In the genomic region with DNA sequence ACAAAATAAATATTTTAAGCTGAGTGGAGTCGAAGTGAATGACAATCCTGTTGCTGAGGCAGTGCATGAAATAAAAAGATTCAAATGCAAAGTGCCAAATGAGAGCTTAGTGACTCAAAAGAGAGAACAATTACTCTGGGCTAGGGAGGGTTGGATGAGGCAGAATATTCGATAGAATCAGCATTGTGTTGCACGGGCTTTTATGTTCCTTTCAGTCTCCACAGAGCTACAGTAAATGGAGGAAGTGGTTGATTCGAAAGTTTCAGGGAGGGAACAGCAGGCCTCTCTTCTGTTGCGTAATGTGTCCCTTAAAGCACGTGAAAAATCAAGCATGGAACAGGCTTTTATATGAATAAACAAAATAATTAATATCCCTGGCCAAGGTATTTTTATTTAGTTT, we compare ENCODE assay signal across 9 cellular contexts.
DNase-seq lines count a peak whose midpoint lies in the region; ATAC-seq and TF ChIP-seq lines count a peak whose summit lies in the region.
"Had no signal": no experiment of that assay in that cellular context is flagged by ENCODE, and none has a peak within 500 bp of the region (broad histone marks: within the 10 kb centered on the region; RNA-seq: fewer than 3 reads in every experiment).

No MANE protein-coding gene starts in this region.

- H2AFZ ChIP-seq in OCI-LY7 (ENCODE audit: low read length) = no peak overlapping the region

- H3K4me3 Mint-ChIP-seq in CD4-positive, CD25-positive, alpha-beta regulatory T cell = no peak overlapping the region

- TF ChIP-seq CTCF in OCI-LY7 (conservative IDR thresholded peaks at IDR 0.05; ENCODE audit: low read length) = no peak

- no peak overlapping the region for H3K4me2 ChIP-seq in OCI-LY7 (ENCODE audit: low read length)

- H4K20me1 ChIP-seq in OCI-LY7 (ENCODE audit: insufficient read depth, low read length) = no peaks in the 10 kb centered on the region

- peaks cover 0 to 3% (median 0%) of the 10 kb centered on the region in 7 donors for H3K9me3 Mint-ChIP-seq in CD4-positive, CD25-positive, alpha-beta regulatory T cell

- peak overlapping the region; percentile 6 for H3K4me3 ChIP-seq in CD4-positive, CD25-positive, alpha-beta regulatory T cell (ENCODE audit: low read depth, low read length)
- no peak overlapping the region for H3K4me3 ChIP-seq in OCI-LY7 (ENCODE audit: low read depth, low read length, poor library complexity, severe bottlenecking)

- no peaks in the 10 kb centered on the region for H3K79me2 ChIP-seq in OCI-LY7 (ENCODE audit: insufficient read depth, low read depth, low read length)

- intact Hi-C loops in OCI-LY7 (cut with micrococcal nuclease; ENCODE audit: unreplicated experiment) = no loop called here

- no peak overlapping the region for H3K27ac ChIP-seq in CD4-positive, CD25-positive, alpha-beta regulatory T cell (ENCODE audit: insufficient read depth, low read length, poor library complexity, severe bottlenecking)
- no peak overlapping the region for H3K27ac ChIP-seq in OCI-LY7 (ENCODE audit: low read depth, low read length, poor library complexity, severe bottlenecking)

- peaks cover 0 to 10% (median 9%) of the 10 kb centered on the region in 4 donors for H3K4me1 Mint-ChIP-seq in CD4-positive, CD25-positive, alpha-beta regulatory T cell

- no TSS peak for BruUV-seq in OCI-LY7 (replicated peaks; lab: Mats Ljungman, UMichigan)

- H3K27me3 Mint-ChIP-seq in CD4-positive, CD25-positive, alpha-beta regulatory T cell = peaks cover 4% of the 10 kb centered on the region

- no peaks in the 10 kb centered on the region for H3K36me3 Mint-ChIP-seq in CD4-positive, CD25-positive, alpha-beta regulatory T cell

- CTCF ChIA-PET in OCI-LY7 (lab: Charles Lee; ENCODE audit: unreplicated experiment) = no interaction called here

- H3K27ac Mint-ChIP-seq in CD4-positive, CD25-positive, alpha-beta regulatory T cell = peak overlapping the region in 2 of 3 donors; percentile 11 to 12

- H3K27me3 ChIP-seq in CD4-positive, CD25-positive, alpha-beta regulatory T cell (ENCODE audit: control insufficient read depth, insufficient read depth, low read length) = no peaks in the 10 kb centered on the region

- ATAC-seq in CD4-positive, CD25-positive, alpha-beta regulatory T cell (ENCODE audit: low read depth in 2 of 2) = peak in 1 of 2 donors; percentile 60
- ATAC-seq in GM19324 (IDR thresholded peaks at IDR 0.05; ENCODE audit: low FRiP score, unreplicated experiment) = peak; percentile 71
- peak; percentile 99 for ATAC-seq in HG03039 (IDR thresholded peaks at IDR 0.05; ENCODE audit: unreplicated experiment)
- ATAC-seq: left cardiac atrium had no signal

- no peaks in the 10 kb centered on the region for H3K9me3 ChIP-seq in CD4-positive, CD25-positive, alpha-beta regulatory T cell (ENCODE audit: control insufficient read depth in 2 of 2, low read length in 2 of 2)
- no peaks in the 10 kb centered on the region for H3K9me3 ChIP-seq in OCI-LY7 (ENCODE audit: low read length)

- H3K36me3 ChIP-seq in CD4-positive, CD25-positive, alpha-beta regulatory T cell (ENCODE audit: control insufficient read depth, insufficient read depth, low read length) = no peaks in the 10 kb centered on the region
- no peaks in the 10 kb centered on the region for H3K36me3 ChIP-seq in OCI-LY7 (ENCODE audit: insufficient read depth, low read length)

- no peaks in the 10 kb centered on the region for H3K4me1 ChIP-seq in CD4-positive, CD25-positive, alpha-beta regulatory T cell (ENCODE audit: control insufficient read depth, insufficient read depth, low read length, poor library complexity, severe bottlenecking)
- no peaks in the 10 kb centered on the region for H3K4me1 ChIP-seq in OCI-LY7 (ENCODE audit: insufficient read depth, low read length, poor library complexity, severe bottlenecking)

- peak in 2 of 3 donors; percentile 10 to 48 for DNase-seq in CD4-positive, CD25-positive, alpha-beta regulatory T cell
- DNase-seq in OCI-LY7 (ENCODE audit: low spot score) (peak; percentile 22), SK-N-DZ (ENCODE audit: low spot score) (no peak), NCI-H2029 (lab: John Stamatoyannopoulos, UW) (no peak), NCI-H446 treated with DMSO at 0.1 percent for 48 hours (lab: John Stamatoyannopoulos, UW) (no peak), DMS153 treated with DMSO at 0.1 percent for 48 hours (lab: John Stamatoyannopoulos, UW; ENCODE audit: unreplicated experiment) (no peak)
- DNase-seq: left cardiac atrium had no signal

- H3K9me2 ChIP-seq in OCI-LY7 (ENCODE audit: insufficient read depth, low read length) = no peaks in the 10 kb centered on the region

- POLR2A ChIA-PET in OCI-LY7 (lab: Charles Lee) = no interaction called here

Comparison
In these comparisons a context has a peak if more than half of its experiments do, and no peak if none do; other contexts are left out.
1. DNase-seq: peak in CD4-positive, CD25-positive, alpha-beta regulatory T cell (2 of 3) and OCI-LY7 (single experiment); none in SK-N-DZ (single experiment), NCI-H2029 (single experiment), NCI-H446 treated with DMSO at 0.1 percent for 48 hours (single experiment) and DMS153 treated with DMSO at 0.1 percent for 48 hours (single experiment).